ENCODE assay signal across 18 cellular contexts in genomic region chr12:6987956-6988573, GRCh38. TPM values are rescaled to one million over a fixed set of nuclear protein-coding genes. Genes with fewer than 3 reads are reported as not detected.
A peak's percentile ranks its signal among the peaks of the same experiment; 100 is the strongest.
DNase-seq lines count a peak whose midpoint lies in the region; ATAC-seq, FAIRE-seq and TF ChIP-seq lines count a peak whose summit lies in the region.
"Had no signal": no experiment of that assay in that cellular context is flagged by ENCODE, and none has a peak within 500 bp of the region (broad histone marks: within the 10 kb centered on the region; RNA-seq: fewer than 3 reads in every experiment).

No MANE protein-coding gene starts in this region.

- H3K9ac ChIP-seq in GM12878 (ENCODE audit: control insufficient read depth, insufficient read depth, low read length) = no peak overlapping the region

- RAD21 ChIA-PET in GM12878 (lab: Charles Lee; ENCODE audit: unreplicated experiment) = no interaction called here

- no peaks in the 10 kb centered on the region for H4K20me1 ChIP-seq in GM12878 (ENCODE audit: control insufficient read depth, insufficient read depth)

- H3K79me2 ChIP-seq in GM12878 (ENCODE audit: control insufficient read depth, insufficient read depth, low read length) = no peaks in the 10 kb centered on the region

- no peak for TF ChIP-seq RAD21 in GM12878 (IDR thresholded peaks at IDR 0.05; ENCODE audit: insufficient read depth, low read depth, low read length)

- CTCF ChIA-PET in GM12878 (lab: Yijun Ruan, JAX) = no interaction called here

- TF ChIP-seq POLR2A in GM12878 (IDR thresholded peaks at IDR 0.05; ENCODE audit: low read depth, low read length) = no peak
- TF ChIP-seq POLR2A in right lobe of liver (IDR thresholded peaks at IDR 0.05) = no peak
- no peak for TF ChIP-seq POLR2A in stomach (IDR thresholded peaks at IDR 0.05)

- H3K27me3 ChIP-seq in GM12878 (replicated peaks in 1 of 2; ENCODE audit: control insufficient read depth in 2 of 2, insufficient read depth in 2 of 2, low read length in 1 of 2) = no peaks in the 10 kb centered on the region
- no peaks in the 10 kb centered on the region for H3K27me3 ChIP-seq in right lobe of liver
- no peaks in the 10 kb centered on the region for H3K27me3 ChIP-seq in stomach
- H3K27me3 ChIP-seq in tibial artery = no peaks in the 10 kb centered on the region
- H3K27me3 ChIP-seq: BE2C, testis had no signal

- intact Hi-C loops in GM12878 (cut with micrococcal nuclease; ENCODE audit: unreplicated experiment) (no loop called here), right lobe of liver (cut with DNase I) (no loop called here), stomach (cut with DNase I; ENCODE audit: low total_unique reads) (no loop called here), tibial artery (cut with DNase I; ENCODE audit: low total_unique reads) (no loop called here)

- no peak for FAIRE-seq in GM12878 (lab: Jason Lieb, UNC)
- FAIRE-seq: H1, kidney had no signal

- no peak overlapping the region for H3K27ac ChIP-seq in GM12878 (ENCODE audit: control insufficient read depth, insufficient read depth)
- H3K27ac ChIP-seq in right lobe of liver = no peak overlapping the region
- peak overlapping the region; percentile 63 to 82 (median 78) for H3K27ac ChIP-seq in stomach
- H3K27ac ChIP-seq in tibial artery = no peak overlapping the region
- H3K27ac ChIP-seq: testis had no signal

- H3K4me3 ChIP-seq in GM12878 (no peak overlapping the region), right lobe of liver (no peak overlapping the region), stomach (no peak overlapping the region), tibial artery (no peak overlapping the region)
- H3K4me3 ChIP-seq: testis had no signal

- TF ChIP-seq EP300 in GM12878 (IDR thresholded peaks at IDR 0.05; ENCODE audit: borderline replicate concordance in 1 of 2, control insufficient read depth in 1 of 2, low read depth in 2 of 2, low read length in 2 of 2) = no peak
- TF ChIP-seq EP300 in stomach (IDR thresholded peaks at IDR 0.05) = no peak

- no peak for TF ChIP-seq CTCF in GM12878 (IDR thresholded peaks at IDR 0.05 in 2 of 3, conservative IDR thresholded peaks at IDR 0.05 in 1 of 3; ENCODE audit: control insufficient read depth in 2 of 3, extremely low read depth in 1 of 3, insufficient read depth in 1 of 3, low read depth in 3 of 3, low read length in 3 of 3)
- TF ChIP-seq CTCF in right lobe of liver (IDR thresholded peaks at IDR 0.05) = no peak
- no peak for TF ChIP-seq CTCF in stomach (IDR thresholded peaks at IDR 0.05)
- no peak for TF ChIP-seq CTCF in tibial artery (IDR thresholded peaks at IDR 0.05)
- no peak for TF ChIP-seq CTCF in omental fat pad (IDR thresholded peaks at IDR 0.05)

- H3K9me3 ChIP-seq in GM12878 (replicated peaks; ENCODE audit: control insufficient read depth, insufficient read depth, low read length) = no peaks in the 10 kb centered on the region
- H3K9me3 ChIP-seq in right lobe of liver = no peaks in the 10 kb centered on the region
- no peaks in the 10 kb centered on the region for H3K9me3 ChIP-seq in stomach
- no peaks in the 10 kb centered on the region for H3K9me3 ChIP-seq in tibial artery
- H3K9me3 ChIP-seq: BE2C, testis had no signal

- H3K36me3 ChIP-seq in GM12878 (ENCODE audit: control insufficient read depth in 2 of 2, insufficient read depth in 2 of 2, low read length in 1 of 2) (peaks cover 4 to 7% of the 10 kb centered on the region in 2 experiments; a peak in 3 of 4 replicates), right lobe of liver (peaks cover 0 to 14% (median 7%) of the 10 kb centered on the region in 4 donors), stomach (peaks cover 0 to 68% (median 36%) of the 10 kb centered on the region in 4 donors), tibial artery (peaks cover 0 to 40% (median 14%) of the 10 kb centered on the region in 3 donors)

- TSS peak; percentile 45 for BruUV-seq in GM12878 (replicated peaks; lab: Mats Ljungman, UMichigan)

- H2AFZ ChIP-seq in GM12878 (ENCODE audit: control insufficient read depth, low read depth, low read length) = no peak overlapping the region

- H3K4me1 ChIP-seq in GM12878 (ENCODE audit: control insufficient read depth, insufficient read depth, low read length) = no peaks in the 10 kb centered on the region
- H3K4me1 ChIP-seq in right lobe of liver = peaks cover 0 to 24% (median 12%) of the 10 kb centered on the region in 4 donors
- H3K4me1 ChIP-seq in stomach = peaks cover 7 to 25% (median 18%) of the 10 kb centered on the region in 4 donors
- no peaks in the 10 kb centered on the region for H3K4me1 ChIP-seq in tibial artery
- H3K4me1 ChIP-seq: BE2C, testis had no signal

- ATAC-seq in GM12878 (no peak), right lobe of liver (peak; percentile 89 to 97 (median 90)), omental fat pad (ENCODE audit: low FRiP score) (no peak), GM18870 (IDR thresholded peaks at IDR 0.05; ENCODE audit: unreplicated experiment) (no peak)
- ATAC-seq: activated naive CD8-positive, alpha-beta T cell treated with anti-CD3 and anti-CD28 coated beads, Interleukin-2, amount 50 U/mL, for 24 hours; activated T-cell treated with anti-CD3 and anti-CD28 coated beads, Interleukin-2, amount 50 U/mL, for 72 hours had no signal

- peak; percentile 81 for DNase-seq in G401 (ENCODE audit: low spot score)
- DNase-seq in GM12878 (ENCODE audit: low read depth, low spot score) = no peak
- peak in 1 of 3 donors; percentile 70 for DNase-seq in right lobe of liver
- DNase-seq in stomach = peak; percentile 86
- DNase-seq in tibial artery = no peak
- DNase-seq in omental fat pad (ENCODE audit: low spot score) = no peak
- no peak for DNase-seq in NCI-H1417 (lab: John Stamatoyannopoulos, UW)
- DNase-seq: activated CD4-positive, alpha-beta T cell treated with anti-CD3 and anti-CD28 coated beads, Interleukin-2, amount 50 U/mL, for 1 hour; activated naive CD8-positive, alpha-beta T cell treated with anti-CD3 and anti-CD28 coated beads, Interleukin-2, amount 50 U/mL, for 24 hours; activated T-cell treated with anti-CD3 and anti-CD28 coated beads, Interleukin-2, amount 50 U/mL, for 72 hours; BE2C; kidney; naive B cell; NCI-H2227 treated with DMSO at 0.1 percent for 48 hours; testis had no signal

- WGBS in GM12878 (ENCODE audit: insufficient coverage, insufficient replicate concordance, low lambda C conversion rate, missing lambda C conversion rate) = 98% methylated on average over 11 of the region's 11 CpGs
- WGBS in right lobe of liver (ENCODE audit: insufficient coverage, low coverage, low lambda C conversion rate, missing lambda C conversion rate) = 42% methylated on average over 11 of the region's 11 CpGs
- WGBS in stomach, 5 donors = 34 to 61% (median 50%) methylated on average over 11 of the region's 11 CpGs

- POLR2A ChIA-PET in GM12878 (lab: Charles Lee) = interaction anchor here (1.0 kb wide), 1 partner anchor 13 kb away, joined by 4 read pairs; no protein-coding TSS in a partner anchor

- SMC1A ChIA-PET in GM12878 (lab: Charles Lee; ENCODE audit: uncharacterized antibody, unreplicated experiment) = interaction anchor here (1.0 kb wide), 1 partner anchor 12 kb away, joined by 3 read pairs; no protein-coding TSS in a partner anchor

- H3K4me2 ChIP-seq in GM12878 (ENCODE audit: control insufficient read depth, insufficient read depth) = no peak overlapping the region

- in situ Hi-C loops in G401 (cut with HindIII; ENCODE audit: low sequenced_read_pairs) = no loop called here
- in situ Hi-C loops in GM12878 (cut with MboI) = no loop called here

RNA-seq across cellular contexts. Expression of gene EMG1, which starts 17.4 kb away (rescaled TPM):
- total RNA-seq in G401 (2014; rRNA removed; shearing (Covaris generic)) = 76.4 and 83.4 TPM in 2 replicates
- 120 and 131 TPM in 2 replicates for total RNA-seq in GM12878 (2013; cell fraction: nucleolus; rRNA removed)
- total RNA-seq in GM12878 (2014; rRNA removed) (54.6 and 69.0 TPM in 2 replicates), GM12878 (2014; rRNA removed; fragmentation: Illumina TruSeq; extraction: Trizol) (67.8 and 69.9 TPM in 2 replicates), GM12878 (2021) (82.4 and 84.4 TPM in 2 replicates), right lobe of liver (10 to 100 TPM; 13.2 to 28.1 (median 18.9) TPM), stomach (10 to 100 TPM in 3 of 5 donors, 1 to 10 TPM in 2; 1.2 to 86.6 (median 25.2) TPM), omental fat pad (10 to 100 TPM; 28.8 to 47.1 (median 30.8) TPM)
- 25.0 TPM for polyA plus RNA-seq in GM12878 (2011; ENCODE audit: low read depth)
- polyA plus RNA-seq in GM12878 (2011; rRNA removed) (75.9 and 77.7 TPM in 2 replicates), GM12878 (2014; fragmentation: Illumina TruSeq; extraction: Trizol) (77.2 and 91.3 TPM in 2 replicates), GM12878 (2014; fragmentation: Nextera tagmentation; extraction: Ambion mirVana) (100 to 1,000 TPM; 158 to 164 TPM), GM12878 (2014; rRNA removed) (78.0 and 94.4 TPM in 2 replicates), GM12878 (2016; fragmentation: Nextera tagmentation; extraction: Ambion mirVana) (100 to 1,000 TPM; 154 to 165 TPM), stomach (10 to 100 TPM; 19.3 to 22.7 (median 21.7) TPM)
- 52.6 and 55.9 TPM in 2 replicates for polyA plus RNA-seq in GM12878 (2011; cell fraction: cytosol; rRNA removed)
- 44.5 and 60.9 TPM in 2 replicates for polyA plus RNA-seq in GM12878 (2011; cell fraction: nucleus; rRNA removed)
- 44.6 and 77.4 TPM in 2 replicates for polyA plus RNA-seq in GM12878 (2012)
- polyA minus RNA-seq in GM12878 (2011; rRNA and poly(A)+ RNA removed) = 35.5 and 39.6 TPM in 2 replicates
- 16.1 and 16.7 TPM in 2 replicates for polyA minus RNA-seq in GM12878 (2011; cell fraction: cytosol; rRNA and poly(A)+ RNA removed)
- polyA minus RNA-seq in GM12878 (2011; cell fraction: nucleus; rRNA and poly(A)+ RNA removed) = 25.1 and 34.8 TPM in 2 replicates

RNA-seq across cellular contexts. Expression of gene PHB2, which starts 17.6 kb away (rescaled TPM):
- 667 and 679 TPM in 2 replicates for total RNA-seq in G401 (2014; rRNA removed; shearing (Covaris generic))
- total RNA-seq in GM12878 (2013; cell fraction: nucleolus; rRNA removed) = 71.8 and 79.5 TPM in 2 replicates
- total RNA-seq in GM12878 (2014; rRNA removed) (517 and 520 TPM in 2 replicates), GM12878 (2014; rRNA removed; fragmentation: Illumina TruSeq; extraction: Trizol) (421 and 455 TPM in 2 replicates), GM12878 (2021) (466 and 483 TPM in 2 replicates), right lobe of liver (100 to 1,000 TPM in 4 of 6 experiments, 10 to 100 TPM in 2; 95.5 to 215 (median 122) TPM), stomach (100 to 1,000 TPM in 4 of 5 donors, 10 to 100 TPM in 1; 49.2 to 441 (median 150) TPM), omental fat pad (100 to 1,000 TPM; 173 to 218 (median 189) TPM)
- 203 TPM for polyA plus RNA-seq in GM12878 (2011; ENCODE audit: low read depth)
- polyA plus RNA-seq in GM12878 (2011; rRNA removed) (395 and 522 TPM in 2 replicates), GM12878 (2014; fragmentation: Illumina TruSeq; extraction: Trizol) (410 and 549 TPM in 2 replicates), GM12878 (2014; fragmentation: Nextera tagmentation; extraction: Ambion mirVana) (100 to 1,000 TPM; 112 to 270 TPM), GM12878 (2014; rRNA removed) (586 and 591 TPM in 2 replicates), GM12878 (2016; fragmentation: Nextera tagmentation; extraction: Ambion mirVana) (100 to 1,000 TPM; 412 to 433 TPM), stomach (100 to 1,000 TPM; 150 to 179 (median 154) TPM)
- polyA plus RNA-seq in GM12878 (2011; cell fraction: cytosol; rRNA removed) = 672 and 758 TPM in 2 replicates
- polyA plus RNA-seq in GM12878 (2011; cell fraction: nucleus; rRNA removed) = 449 and 501 TPM in 2 replicates
- 307 and 316 TPM in 2 replicates for polyA plus RNA-seq in GM12878 (2012)
- 204 and 309 TPM in 2 replicates for polyA minus RNA-seq in GM12878 (2011; rRNA and poly(A)+ RNA removed)
- polyA minus RNA-seq in GM12878 (2011; cell fraction: cytosol; rRNA and poly(A)+ RNA removed) = 112 and 115 TPM in 2 replicates
- 98.4 and 155 TPM in 2 replicates for polyA minus RNA-seq in GM12878 (2011; cell fraction: nucleus; rRNA and poly(A)+ RNA removed)

RNA-seq across cellular contexts. Expression of gene LPCAT3, which starts 30.2 kb away (rescaled TPM):
- 59.1 and 68.3 TPM in 2 replicates for total RNA-seq in G401 (2014; rRNA removed; shearing (Covaris generic))
- 21.1 and 26.2 TPM in 2 replicates for total RNA-seq in GM12878 (2013; cell fraction: nucleolus; rRNA removed)
- total RNA-seq in GM12878 (2014; rRNA removed) (19.1 and 21.6 TPM in 2 replicates), GM12878 (2014; rRNA removed; fragmentation: Illumina TruSeq; extraction: Trizol) (16.4 and 16.9 TPM in 2 replicates), GM12878 (2021) (23.1 and 23.3 TPM in 2 replicates), right lobe of liver (100 to 1,000 TPM in 1 of 6 experiments, 10 to 100 TPM in 5; 50.6 to 115 (median 77.5) TPM), stomach (100 to 1,000 TPM in 1 of 5 donors, 10 to 100 TPM in 4; 40.3 to 116 (median 57.4) TPM), omental fat pad (10 to 100 TPM; 41.7 to 58.2 (median 47.9) TPM)
- 8.8 TPM for polyA plus RNA-seq in GM12878 (2011; ENCODE audit: low read depth)
- polyA plus RNA-seq in GM12878 (2011; rRNA removed) (39.1 and 48.3 TPM in 2 replicates), GM12878 (2014; fragmentation: Illumina TruSeq; extraction: Trizol) (28.3 and 29.5 TPM in 2 replicates), GM12878 (2014; fragmentation: Nextera tagmentation; extraction: Ambion mirVana) (1 to 10 TPM; 2.6 to 3.7 TPM), GM12878 (2014; rRNA removed) (28.3 and 31.1 TPM in 2 replicates), GM12878 (2016; fragmentation: Nextera tagmentation; extraction: Ambion mirVana) (10 to 100 TPM; 22.8 to 24.4 TPM), stomach (10 to 100 TPM; 15.0 to 35.6 (median 31.9) TPM)
- polyA plus RNA-seq in GM12878 (2011; cell fraction: cytosol; rRNA removed) = 39.1 and 48.0 TPM in 2 replicates
- polyA plus RNA-seq in GM12878 (2011; cell fraction: nucleus; rRNA removed) = 32.9 and 37.5 TPM in 2 replicates
- 14.1 and 15.2 TPM in 2 replicates for polyA plus RNA-seq in GM12878 (2012)
- polyA minus RNA-seq in GM12878 (2011; rRNA and poly(A)+ RNA removed) = 33.4 and 40.0 TPM in 2 replicates
- 11.0 and 11.6 TPM in 2 replicates for polyA minus RNA-seq in GM12878 (2011; cell fraction: cytosol; rRNA and poly(A)+ RNA removed)
- polyA minus RNA-seq in GM12878 (2011; cell fraction: nucleus; rRNA and poly(A)+ RNA removed) = 12.2 and 20.4 TPM in 2 replicates

RNA-seq across cellular contexts. Expression of gene PTPN6, which starts 36.9 kb away (rescaled TPM):
- 12.1 and 16.6 TPM in 2 replicates for total RNA-seq in G401 (2014; rRNA removed; shearing (Covaris generic))
- 158 and 159 TPM in 2 replicates for total RNA-seq in GM12878 (2013; cell fraction: nucleolus; rRNA removed)
- total RNA-seq in GM12878 (2014; rRNA removed) = 346 and 376 TPM in 2 replicates
- total RNA-seq in GM12878 (2014; rRNA removed; fragmentation: Illumina TruSeq; extraction: Trizol) = 214 and 235 TPM in 2 replicates
- total RNA-seq in GM12878 (2021) = 443 and 457 TPM in 2 replicates
- 315 TPM for polyA plus RNA-seq in GM12878 (2011; ENCODE audit: low read depth)
- 208 and 364 TPM in 2 replicates for polyA plus RNA-seq in GM12878 (2011; rRNA removed)
- polyA plus RNA-seq in GM12878 (2011; cell fraction: cytosol; rRNA removed) = 393 and 481 TPM in 2 replicates
- 567 and 675 TPM in 2 replicates for polyA plus RNA-seq in GM12878 (2011; cell fraction: nucleus; rRNA removed)
- 374 and 383 TPM in 2 replicates for polyA plus RNA-seq in GM12878 (2012)
- 265 and 453 TPM in 2 replicates for polyA plus RNA-seq in GM12878 (2014; fragmentation: Illumina TruSeq; extraction: Trizol)
- 100 to 1,000 TPM; 229 to 413 TPM for polyA plus RNA-seq in GM12878 (2014; fragmentation: Nextera tagmentation; extraction: Ambion mirVana)
- polyA plus RNA-seq in GM12878 (2014; rRNA removed) = 397 and 409 TPM in 2 replicates
- 100 to 1,000 TPM; 325 to 364 TPM for polyA plus RNA-seq in GM12878 (2016; fragmentation: Nextera tagmentation; extraction: Ambion mirVana)
- 268 and 357 TPM in 2 replicates for polyA minus RNA-seq in GM12878 (2011; rRNA and poly(A)+ RNA removed)
- polyA minus RNA-seq in GM12878 (2011; cell fraction: cytosol; rRNA and poly(A)+ RNA removed) = 137 and 144 TPM in 2 replicates
- 127 and 185 TPM in 2 replicates for polyA minus RNA-seq in GM12878 (2011; cell fraction: nucleus; rRNA and poly(A)+ RNA removed)
- total RNA-seq in right lobe of liver = 10 to 100 TPM; 12.1 to 30.6 (median 19.4) TPM
- 10 to 100 TPM; 11.2 to 36.6 (median 28.0) TPM for total RNA-seq in stomach
- 10 to 100 TPM; 40.6 to 51.2 (median 41.2) TPM for polyA plus RNA-seq in stomach
- total RNA-seq in omental fat pad = 10 to 100 TPM; 19.8 to 42.3 (median 35.9) TPM
- total RNA-seq: SK-MEL-5 had no signal

RNA-seq across cellular contexts. Expression of gene C12orf57, which starts 44.2 kb away (rescaled TPM):
- total RNA-seq in G401 (2014; rRNA removed; shearing (Covaris generic)) = 88.1 and 132 TPM in 2 replicates
- 34.9 and 36.3 TPM in 2 replicates for total RNA-seq in GM12878 (2013; cell fraction: nucleolus; rRNA removed)
- total RNA-seq in GM12878 (2014; rRNA removed) (223 and 231 TPM in 2 replicates), GM12878 (2014; rRNA removed; fragmentation: Illumina TruSeq; extraction: Trizol) (109 and 124 TPM in 2 replicates), GM12878 (2021) (192 and 194 TPM in 2 replicates), right lobe of liver (100 to 1,000 TPM in 2 of 6 experiments, 10 to 100 TPM in 4; 47.6 to 189 (median 70.5) TPM), stomach (100 to 1,000 TPM; 155 to 453 (median 306) TPM), omental fat pad (100 to 1,000 TPM; 280 to 555 (median 413) TPM)
- polyA plus RNA-seq in GM12878 (2011; ENCODE audit: low read depth) = 177 TPM
- polyA plus RNA-seq in GM12878 (2011; rRNA removed) (183 and 331 TPM in 2 replicates), GM12878 (2014; fragmentation: Illumina TruSeq; extraction: Trizol) (8.0 and 64.5 TPM in 2 replicates), GM12878 (2014; fragmentation: Nextera tagmentation; extraction: Ambion mirVana) (100 to 1,000 TPM; 138 to 170 TPM), GM12878 (2014; rRNA removed) (373 and 377 TPM in 2 replicates), GM12878 (2016; fragmentation: Nextera tagmentation; extraction: Ambion mirVana) (100 to 1,000 TPM; 274 to 291 TPM), stomach (100 to 1,000 TPM; 418 to 621 (median 443) TPM)
- polyA plus RNA-seq in GM12878 (2011; cell fraction: cytosol; rRNA removed) = 632 and 839 TPM in 2 replicates
- polyA plus RNA-seq in GM12878 (2011; cell fraction: nucleus; rRNA removed) = 336 and 343 TPM in 2 replicates
- polyA plus RNA-seq in GM12878 (2012) = 433 and 438 TPM in 2 replicates
- 89.4 and 141 TPM in 2 replicates for polyA minus RNA-seq in GM12878 (2011; rRNA and poly(A)+ RNA removed)
- polyA minus RNA-seq in GM12878 (2011; cell fraction: cytosol; rRNA and poly(A)+ RNA removed) = 46.1 and 52.9 TPM in 2 replicates
- polyA minus RNA-seq in GM12878 (2011; cell fraction: nucleus; rRNA and poly(A)+ RNA removed) = 71.7 and 114 TPM in 2 replicates

Comparison
In these comparisons a context has a peak if more than half of its experiments do, and no peak if none do; other contexts are left out.
1. DNase-seq: peak in G401 (single experiment) and stomach (single experiment); none in GM12878 (single experiment), tibial artery (0 of 2), omental fat pad (single experiment) and NCI-H1417 (0 of 3).
2. ATAC-seq: peak in right lobe of liver (4 of 4); none in GM12878 (single experiment), omental fat pad (single experiment) and GM18870 (single experiment).
3. H3K27ac ChIP-seq: peak in stomach (5 of 5); none in GM12878 (single experiment), right lobe of liver (0 of 3) and tibial artery (0 of 2).